8 cellular contexts compared by ENCODE assay signal in genomic region chr17:46782250-46782953, GRCh38. TPM values are rescaled to one million over a fixed set of nuclear protein-coding genes. Genes with fewer than 3 reads are reported as not detected.
DNase-seq lines count a peak whose midpoint lies in the region; ATAC-seq and TF ChIP-seq lines count a peak whose summit lies in the region.

No MANE protein-coding gene starts in this region.

- CTCF ChIA-PET in A673 (lab: Charles Lee) = no interaction called here

- DNase-seq in A673 (ENCODE audit: low spot score) = no peak
- peak; percentile 43 to 53 for DNase-seq in SJCRH30
- DNase-seq in foreskin fibroblast = peak in 1 of 2 donors; percentile 60
- DNase-seq in stimulated activated naive CD8-positive, alpha-beta T cell treated with anti-CD3 and anti-CD28 coated beads, Interleukin-15, Interleukin-2, amounts not matched to agents 100 U/mL and 50 U/mL, for 24 hours = peak; percentile 23

- TF ChIP-seq CTCF in A673 (conservative IDR thresholded peaks at IDR 0.05; ENCODE audit: low read depth, low read length) = peak; percentile 48
- peak; percentile 65 for TF ChIP-seq CTCF in GM12873 (IDR thresholded peaks at IDR 0.05; ENCODE audit: insufficient read depth, low read depth, low read length, missing control alignments)
- TF ChIP-seq CTCF in foreskin fibroblast (IDR thresholded peaks at IDR 0.05; ENCODE audit: low read depth, low read length) = peak; percentile 74

- no peak for ATAC-seq in stimulated activated naive CD8-positive, alpha-beta T cell treated with anti-CD3 and anti-CD28 coated beads, Interleukin-15, Interleukin-2, amounts not matched to agents 100 U/mL and 50 U/mL, for 24 hours
- ATAC-seq in HG02981 (IDR thresholded peaks at IDR 0.05; ENCODE audit: unreplicated experiment) (no peak), HG02973 (IDR thresholded peaks at IDR 0.05; ENCODE audit: unreplicated experiment) (no peak), HG03139 (IDR thresholded peaks at IDR 0.05; ENCODE audit: unreplicated experiment) (no peak)

- no peaks in the 10 kb centered on the region for H3K27me3 ChIP-seq in A673 (replicated peaks; ENCODE audit: insufficient read depth, low read depth, low read length, poor library complexity)
- H3K27me3 ChIP-seq in SJCRH30 = no peaks in the 10 kb centered on the region; the same call in 1 of the 2 replicates

- POLR2A ChIA-PET in A673 (lab: Charles Lee; ENCODE audit: low non-redundant PET) = no interaction called here

- H3K4me1 ChIP-seq in A673 (ENCODE audit: insufficient read depth, low read length, poor library complexity, severe bottlenecking) (no peaks in the 10 kb centered on the region), SJCRH30 (no peaks in the 10 kb centered on the region)

- intact Hi-C loops in A673 (cut with micrococcal nuclease; ENCODE audit: unreplicated experiment) = no loop called here

- no peaks in the 10 kb centered on the region for H3K9me3 ChIP-seq in A673 (ENCODE audit: low read depth, low read length, poor library complexity, severe bottlenecking)
- no peaks in the 10 kb centered on the region for H3K9me3 ChIP-seq in SJCRH30 (replicated peaks)

- H3K4me3 ChIP-seq in A673 (ENCODE audit: low read depth, low read length, poor library complexity, severe bottlenecking) = no peak overlapping the region
- H3K4me3 ChIP-seq in SJCRH30 = no peak overlapping the region
- no peak overlapping the region for H3K4me3 ChIP-seq in foreskin fibroblast (ENCODE audit: low read depth in 1 of 2, low read length in 2 of 2)

- H3K36me3 ChIP-seq in A673 (ENCODE audit: insufficient read depth, low read length, poor library complexity, severe bottlenecking) = no peaks in the 10 kb centered on the region
- no peaks in the 10 kb centered on the region for H3K36me3 ChIP-seq in SJCRH30

- H3K27ac ChIP-seq in A673 (ENCODE audit: low read depth, low read length, poor library complexity, severe bottlenecking) (no peak overlapping the region), SJCRH30 (no peak overlapping the region)

- no TSS peak for BruUV-seq in A673 (replicated peaks; lab: Mats Ljungman, UMichigan)

RNA-seq across cellular contexts. Expression of gene WNT3, which starts 36.1 kb away (rescaled TPM):
- 1.3 and 2.2 TPM in 2 replicates for total RNA-seq in A673 (2021)
- 10.8 and 11.9 TPM in 2 replicates for total RNA-seq in SJCRH30 (2014; rRNA removed; shearing (Covaris generic))
